ENCODE assay signal across 1 cellular context in the genomic region with DNA sequence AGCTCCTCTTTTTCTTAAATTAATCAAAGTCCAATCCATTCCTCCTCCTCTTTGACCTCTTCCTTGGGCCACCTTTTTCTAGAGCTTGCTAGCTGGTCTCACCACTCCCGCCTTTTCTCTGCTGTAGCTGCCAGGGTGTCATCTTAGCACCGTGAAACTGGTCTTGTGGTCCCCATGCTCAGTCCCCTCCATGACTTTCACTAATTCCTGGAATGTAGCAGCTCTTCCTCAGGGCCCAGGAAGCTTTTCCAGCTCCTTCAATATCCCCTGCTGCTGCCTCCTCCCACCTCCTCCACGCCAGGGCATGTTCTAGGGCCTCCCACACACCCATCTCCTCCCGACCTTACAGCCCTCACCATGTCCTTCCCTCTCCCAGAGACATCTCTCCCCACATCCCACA.
TF ChIP-seq lines count a peak whose summit lies in the region.

No MANE protein-coding gene starts in this region.

TF ChIP-seq in GM23338, 12 proteins besides CTCF, POLR2A, EP300 and RAD21 (continued from another document):
- TF ChIP-seq EZH2phosphoT487 (IDR thresholded peaks at IDR 0.05; ENCODE audit: unreplicated experiment): no peak
- no peak for TF ChIP-seq ZNF331 (CRISPR knock-in tag; IDR thresholded peaks at IDR 0.05; ENCODE audit: low read depth)
